16 cellular contexts compared by ENCODE assay signal in genomic region chr7:33845991-33846509, GRCh38. TPM values are rescaled to one million over a fixed set of nuclear protein-coding genes. Genes with fewer than 3 reads are reported as not detected.
DNase-seq lines count a peak whose midpoint lies in the region; ATAC-seq and TF ChIP-seq lines count a peak whose summit lies in the region.
"Had no signal": no experiment of that assay in that cellular context is flagged by ENCODE, and none has a peak within 500 bp of the region (broad histone marks: within the 10 kb centered on the region; RNA-seq: fewer than 3 reads in every experiment).

No MANE protein-coding gene starts in this region.

- no peak overlapping the region for H3K27ac ChIP-seq in right atrium auricular region
- H3K27ac ChIP-seq in caudate nucleus (ENCODE audit: low read depth, low read length), result no peak overlapping the region
- H3K27ac ChIP-seq: gastroesophageal sphincter had no signal

- H3K36me3 ChIP-seq in right atrium auricular region, result no peaks in the 10 kb centered on the region
- H3K36me3 ChIP-seq: gastroesophageal sphincter had no signal

- H3K27me3 ChIP-seq in right atrium auricular region, result no peaks in the 10 kb centered on the region
- H3K27me3 ChIP-seq: gastroesophageal sphincter had no signal

- H3K4me3 ChIP-seq in right atrium auricular region (no peak overlapping the region), fibroblast of mammary gland (ENCODE audit: control insufficient read depth, low read depth, low read length) (no peak overlapping the region)
- H3K4me3 ChIP-seq: gastroesophageal sphincter had no signal

- TF ChIP-seq CTCF in right atrium auricular region (IDR thresholded peaks at IDR 0.05) (no peak), fibroblast of mammary gland (conservative IDR thresholded peaks at IDR 0.05; ENCODE audit: control insufficient read depth, insufficient read depth, low read depth, low read length) (no peak), omental fat pad (IDR thresholded peaks at IDR 0.05) (no peak)

- peak; percentile 68 for ATAC-seq in Right ventricle myocardium superior (ENCODE audit: poor library complexity)
- ATAC-seq in omental fat pad (ENCODE audit: low FRiP score), result peak; percentile 71
- ATAC-seq in HG02981 (IDR thresholded peaks at IDR 0.05; ENCODE audit: unreplicated experiment), result no peak
- ATAC-seq: gastroesophageal sphincter; stimulated activated effector memory CD8-positive, alpha-beta T cell treated with anti-CD3 and anti-CD28 coated beads, Interleukin-12 subunit alpha, Interleukin-12 subunit beta, amount 100 ng/mL, for 72 hours had no signal

- DNase-seq in Right ventricle myocardium superior (no peak), right atrium auricular region (ENCODE audit: low spot score) (no peak), fibroblast of mammary gland (ENCODE audit: low read depth) (peak; percentile 62), omental fat pad (ENCODE audit: low spot score) (no peak), caudate nucleus (lab: John Stamatoyannopoulos, UW) (no peak), DMS79 treated with DMSO at 0.1 percent for 48 hours (lab: John Stamatoyannopoulos, UW) (no peak), SKM-1 (lab: John Stamatoyannopoulos, UW; ENCODE audit: unreplicated experiment) (no peak)
- DNase-seq: activated CD4-positive, CD25-positive, alpha-beta regulatory T cell treated with anti-CD3 and anti-CD28 coated beads, Interleukin-2, amount 50 U/mL, for 72 hours; activated effector memory CD4-positive, alpha-beta T cell treated with anti-CD3 and anti-CD28 coated beads, Interleukin-2, amount 50 U/mL, for 16 hours; DMS79; naive B cell; stimulated activated CD4-positive, alpha-beta T cell treated with anti-CD3 and anti-CD28 coated beads, Interleukin-12 subunit alpha, Interleukin-12 subunit beta, amount 100 ng/mL, for 4 hours; T-helper 9 cell had no signal

- H3K9me3 ChIP-seq in right atrium auricular region, result no peaks in the 10 kb centered on the region
- H3K9me3 ChIP-seq: gastroesophageal sphincter had no signal

- peaks cover 0 to 4% of the 10 kb centered on the region in 2 donors for H3K4me1 ChIP-seq in right atrium auricular region

- intact Hi-C loops in Right ventricle myocardium superior (cut with DNase I), result no loop called here

RNA-seq across cellular contexts. Expression of gene BMPER, which starts 59.3 kb away (rescaled TPM):
- 2.3 TPM for total RNA-seq in Right ventricle myocardium superior
- total RNA-seq in right atrium auricular region, result 1 to 10 TPM; 3.0 to 3.8 TPM
- total RNA-seq in omental fat pad, result 10 to 100 TPM in 2 of 4 donors, 1 to 10 TPM in 2; 5.4 to 32.5 (median 16.6) TPM
